1 cellular context compared by ENCODE assay signal in the genomic region with DNA sequence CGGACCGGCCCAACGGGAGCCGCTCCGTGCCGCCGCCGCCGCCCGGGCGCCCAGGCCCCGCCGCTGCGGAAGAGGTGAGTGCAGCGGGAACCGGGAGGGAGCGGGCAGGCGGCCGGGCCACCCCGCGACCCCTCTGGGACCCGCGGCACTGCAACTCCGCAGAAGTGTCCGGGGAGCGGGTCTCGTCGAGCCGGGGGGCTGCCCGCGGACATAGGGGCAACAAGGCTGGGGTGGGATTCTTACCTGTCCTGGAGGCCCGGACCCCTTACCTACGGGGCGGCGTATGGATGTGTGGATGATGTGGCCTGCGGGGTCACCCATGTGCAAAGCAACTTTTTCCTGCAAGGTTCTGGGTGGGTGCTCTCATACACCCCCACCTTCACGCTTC.
TF ChIP-seq lines count a peak whose summit lies in the region.

No MANE protein-coding gene starts in this region.

TF ChIP-seq in GM12878, 131 proteins besides CTCF, POLR2A, EP300 and RAD21:
- TF ChIP-seq STAT1 (conservative IDR thresholded peaks at IDR 0.05) = no peak
- TF ChIP-seq SUZ12 (IDR thresholded peaks at IDR 0.05; ENCODE audit: unreplicated experiment) = peak; percentile 26
